8 cellular contexts compared by ENCODE assay signal in the genomic region with DNA sequence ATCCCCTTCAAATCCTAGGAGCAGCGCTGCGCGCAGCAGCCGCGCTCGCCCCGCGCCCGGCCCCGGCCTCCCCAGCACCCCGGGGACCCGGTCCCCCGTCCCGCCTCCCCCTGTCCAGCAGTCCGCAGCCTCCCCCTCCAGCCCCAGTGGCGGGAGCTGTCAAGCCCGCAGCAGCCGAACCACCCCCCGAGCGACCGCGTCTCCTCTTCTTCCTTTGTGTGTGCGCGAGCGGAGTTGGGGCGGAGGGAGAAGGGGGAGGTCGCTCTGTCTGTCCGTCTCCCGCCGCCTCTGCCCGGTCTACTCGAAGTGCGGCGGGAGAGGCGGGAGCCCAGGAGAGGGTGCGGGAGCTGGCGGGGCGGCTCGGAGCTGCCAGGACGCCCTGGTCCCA. TPM values are rescaled to one million over a fixed set of nuclear protein-coding genes. Genes with fewer than 3 reads are reported as not detected.
DNase-seq lines count a peak whose midpoint lies in the region; ATAC-seq and TF ChIP-seq lines count a peak whose summit lies in the region.

No MANE protein-coding gene starts in this region.

- peaks cover 0 to 3% (median 0%) of the 10 kb centered on the region in 8 donors for H3K9me3 Mint-ChIP-seq in CD4-positive, alpha-beta memory T cell

- H3K4me1 ChIP-seq in CD4-positive, alpha-beta memory T cell (ENCODE audit: insufficient read depth, low read length): peaks cover 16% of the 10 kb centered on the region
- H3K4me1 ChIP-seq in mammary epithelial cell (ENCODE audit: insufficient read depth, low read length) (peaks cover 10% of the 10 kb centered on the region), liver (ENCODE audit: control insufficient read depth in 4 of 4, insufficient read depth in 4 of 4, low read length in 3 of 4) (peaks cover 2 to 64% (median 44%) of the 10 kb centered on the region in 4 donors), thoracic aorta (ENCODE audit: control insufficient read depth in 1 of 2, low read depth in 2 of 2) (peaks cover 0 to 6% of the 10 kb centered on the region in 2 donors)

- POLR2A ChIA-PET in CD4-positive, alpha-beta memory T cell (lab: Charles Lee; ENCODE audit: partially characterized antibody): no interaction called here

- in situ Hi-C loops in mammary epithelial cell (cut with MboI; ENCODE audit: low sequenced_read_pairs in 2 of 2): no loop called here

- H3K9ac ChIP-seq in mammary epithelial cell (ENCODE audit: insufficient read depth, low read length) (no peak overlapping the region), liver (ENCODE audit: low read depth in 1 of 2, low read length in 2 of 2) (peak overlapping the region in 1 of 2 donors; percentile 55)

- peak overlapping the region in 6 of 8 donors; percentile 36 to 87 (median 72) for H3K4me3 Mint-ChIP-seq in CD4-positive, alpha-beta memory T cell

- peak overlapping the region in 1 of 2 donors; percentile 54 for H3K4me3 ChIP-seq in CD4-positive, alpha-beta memory T cell (ENCODE audit: low read length in 2 of 2)
- peak overlapping the region; percentile 66 for H3K4me3 ChIP-seq in Jurkat, Clone E6-1 (ENCODE audit: low read length)
- H3K4me3 ChIP-seq in mammary epithelial cell (replicated peaks in 1 of 3; ENCODE audit: insufficient read depth in 1 of 3, low read depth in 2 of 3, low read length in 3 of 3) (peak overlapping the region; percentile 59 to 66 (median 66)), liver (ENCODE audit: low read depth in 1 of 3, low read length in 3 of 3) (peak overlapping the region; percentile 64 to 78 (median 77)), thoracic aorta (peak overlapping the region; percentile 79)

- no peak for ATAC-seq in thoracic aorta (ENCODE audit: insufficient number of reproducible peaks, low FRiP score, low read depth)
- ATAC-seq in GM19023 (IDR thresholded peaks at IDR 0.05; ENCODE audit: unreplicated experiment): no peak
- ATAC-seq in GM21381 (IDR thresholded peaks at IDR 0.05; ENCODE audit: unreplicated experiment): no peak
- no peak for ATAC-seq in GM21526 (IDR thresholded peaks at IDR 0.05; ENCODE audit: low FRiP score, unreplicated experiment)

- DNase-seq in CD4-positive, alpha-beta memory T cell: no peak
- DNase-seq in Jurkat, Clone E6-1 (ENCODE audit: low read depth, low spot score): no peak
- DNase-seq in mammary epithelial cell: no peak
- no peak for DNase-seq in thoracic aorta (ENCODE audit: low spot score)

- intact Hi-C loops in CD4-positive, alpha-beta memory T cell (cut with micrococcal nuclease): loop anchor here (2.0 kb wide), 1 partner anchor 143 kb away; no protein-coding TSS in a partner anchor
- intact Hi-C loops in mammary epithelial cell (cut with micrococcal nuclease): loop anchor here (1.0 to 5.0 kb wide), 2 partner anchors 150 to 198 kb away; no protein-coding TSS in a partner anchor

- H3K27me3 Mint-ChIP-seq in CD4-positive, alpha-beta memory T cell: peaks cover 11 to 19% of the 10 kb centered on the region in 2 donors

- TF ChIP-seq CTCF in mammary epithelial cell (conservative IDR thresholded peaks at IDR 0.05 in 1 of 2, IDR thresholded peaks at IDR 0.05 in 1 of 2; ENCODE audit: extremely low read depth in 1 of 2, insufficient read depth in 1 of 2, low read depth in 1 of 2, low read length in 2 of 2): no peak
- no peak for TF ChIP-seq CTCF in liver (IDR thresholded peaks at IDR 0.05; ENCODE audit: low read depth, low read length, missing input control)
- no peak for TF ChIP-seq CTCF in thoracic aorta (IDR thresholded peaks at IDR 0.05)

- WGBS in mammary epithelial cell (ENCODE audit: low coverage, missing lambda C conversion rate): no CpG with 5 or more reads among the region's 40 CpGs
- WGBS in liver: 3% methylated on average over 40 of the region's 40 CpGs

- peaks cover 0 to 4% of the 10 kb centered on the region in 2 donors for H3K36me3 Mint-ChIP-seq in CD4-positive, alpha-beta memory T cell

- peak overlapping the region in 1 of 7 donors; percentile 89 for H3K27ac Mint-ChIP-seq in CD4-positive, alpha-beta memory T cell

- H3K4me2 ChIP-seq in mammary epithelial cell (ENCODE audit: insufficient read depth, low read depth, low read length): peak overlapping the region; percentile 96

- dilution Hi-C loops in mammary epithelial cell (cut with HindIII; ENCODE audit: low sequenced_read_pairs): no loop called here

- TF ChIP-seq RAD21 in liver (IDR thresholded peaks at IDR 0.05): no peak

- no TSS peak for BruUV-seq in mammary epithelial cell (replicated peaks; lab: Mats Ljungman, UMichigan)

- peak overlapping the region; percentile 93 for H2AFZ ChIP-seq in mammary epithelial cell (ENCODE audit: low read depth, low read length)

- H3K27ac ChIP-seq in CD4-positive, alpha-beta memory T cell (ENCODE audit: low read depth, low read length): no peak overlapping the region
- H3K27ac ChIP-seq in mammary epithelial cell (ENCODE audit: insufficient read depth, low read depth, low read length): no peak overlapping the region
- peak overlapping the region; percentile 87 to 92 for H3K27ac ChIP-seq in liver (ENCODE audit: low read depth in 1 of 2, low read length in 2 of 2)
- H3K27ac ChIP-seq in thoracic aorta: no peak overlapping the region

- no peaks in the 10 kb centered on the region for H3K36me3 ChIP-seq in CD4-positive, alpha-beta memory T cell (ENCODE audit: insufficient read depth, low read length)
- H3K36me3 ChIP-seq in mammary epithelial cell (ENCODE audit: insufficient read depth, low read length) (no peaks in the 10 kb centered on the region), liver (ENCODE audit: control insufficient read depth in 4 of 4, insufficient read depth in 3 of 4, low read depth in 1 of 4, low read length in 3 of 4) (no peaks in the 10 kb centered on the region), thoracic aorta (no peaks in the 10 kb centered on the region)

- H3K27me3 ChIP-seq in CD4-positive, alpha-beta memory T cell (ENCODE audit: insufficient read depth, low read length): no peaks in the 10 kb centered on the region
- H3K27me3 ChIP-seq in mammary epithelial cell (ENCODE audit: insufficient read depth, low read length) (peaks cover 10% of the 10 kb centered on the region), liver (ENCODE audit: control insufficient read depth in 4 of 4, insufficient read depth in 4 of 4, low read length in 3 of 4) (no peaks in the 10 kb centered on the region), thoracic aorta (replicated peaks; ENCODE audit: insufficient read depth) (no peaks in the 10 kb centered on the region)

- CTCF ChIA-PET in CD4-positive, alpha-beta memory T cell (lab: Charles Lee; ENCODE audit: partially characterized antibody): no interaction called here
- CTCF ChIA-PET in mammary epithelial cell (lab: Charles Lee; ENCODE audit: low non-redundant PET): no interaction called here

- H3K9me3 ChIP-seq in CD4-positive, alpha-beta memory T cell (ENCODE audit: control insufficient read depth in 1 of 2, low read length in 2 of 2): no peaks in the 10 kb centered on the region
- H3K9me3 ChIP-seq in mammary epithelial cell (replicated peaks; ENCODE audit: insufficient read depth, low read length) (no peaks in the 10 kb centered on the region), liver (ENCODE audit: control insufficient read depth in 4 of 4, low read length in 3 of 4) (no peaks in the 10 kb centered on the region), thoracic aorta (no peaks in the 10 kb centered on the region)

- no peaks in the 10 kb centered on the region for H3K79me2 ChIP-seq in mammary epithelial cell (ENCODE audit: insufficient read depth, low read length)

- no peaks in the 10 kb centered on the region for H4K20me1 ChIP-seq in mammary epithelial cell (ENCODE audit: insufficient read depth, low read length)

- peaks cover 12 to 35% (median 21%) of the 10 kb centered on the region in 4 donors for H3K4me1 Mint-ChIP-seq in CD4-positive, alpha-beta memory T cell

TF ChIP-seq in liver, 16 proteins besides CTCF, POLR2A, EP300 and RAD21:
- TF ChIP-seq GABPA (IDR thresholded peaks at IDR 0.05 in 1 of 2, conservative IDR thresholded peaks at IDR 0.05 in 1 of 2): no peak
- no peak for TF ChIP-seq JUND (IDR thresholded peaks at IDR 0.05)

RNA-seq across cellular contexts. Expression of a gene that starts 0.4 kb away (rescaled TPM):
- total RNA-seq in CD4-positive, alpha-beta memory T cell: 1 to 10 TPM; 4.9 to 7.6 TPM
- polyA plus RNA-seq in CD4-positive, alpha-beta memory T cell: 1 to 10 TPM; 1.8 to 2.1 TPM
- polyA plus RNA-seq in Jurkat, Clone E6-1 (2012; ENCODE audit: insufficient read depth, insufficient read length): 22.3 TPM
- not detected for total RNA-seq in mammary epithelial cell
- 0.17 TPM for polyA plus RNA-seq in mammary epithelial cell
- not detected for polyA minus RNA-seq in mammary epithelial cell
- 10 to 100 TPM; 10.2 to 25.4 TPM for total RNA-seq in liver
- polyA plus RNA-seq in liver: 10 to 100 TPM in 1 of 2 donors, 1 to 10 TPM in 1; 8.3 to 25.4 TPM
- 10 to 100 TPM; 22.6 to 44.7 TPM for total RNA-seq in thoracic aorta

RNA-seq across cellular contexts. Expression of a gene that starts 47.9 kb away (rescaled TPM):
- total RNA-seq in CD4-positive, alpha-beta memory T cell: 1 to 10 TPM; 1.3 to 1.6 TPM
- polyA plus RNA-seq in CD4-positive, alpha-beta memory T cell: under 1 TPM in 1 of 2 donors, not detected in 1; 0.61 TPM
- 40.4 TPM for polyA plus RNA-seq in Jurkat, Clone E6-1 (2012; ENCODE audit: insufficient read depth, insufficient read length)
- not detected for total RNA-seq in mammary epithelial cell
- 0.57 TPM for polyA plus RNA-seq in mammary epithelial cell
- not detected for polyA minus RNA-seq in mammary epithelial cell
- total RNA-seq in liver: 10 to 100 TPM; 12.0 to 39.0 TPM
- polyA plus RNA-seq in liver: 10 to 100 TPM in 1 of 2 donors, 1 to 10 TPM in 1; 6.0 to 13.7 TPM
- 10 to 100 TPM; 21.0 to 22.9 TPM for total RNA-seq in thoracic aorta

Comparison
In these comparisons a context has a peak if more than half of its experiments do, and no peak if none do; other contexts are left out.
1. H3K27ac ChIP-seq: peak in liver (2 of 2); none in CD4-positive, alpha-beta memory T cell (single experiment), mammary epithelial cell (single experiment) and thoracic aorta (0 of 2).
2. RNA of a gene that starts 0.4 kb away (total RNA-seq): 22.6 to 44.7 TPM in thoracic aorta, 10.2 to 25.4 TPM in liver and 4.9 to 7.6 TPM in CD4-positive, alpha-beta memory T cell; not detected in mammary epithelial cell; every median in the first group is over 4 times any median in the second.
3. RNA of a gene that starts 47.9 kb away (total RNA-seq): 12.0 to 39.0 TPM in liver and 21.0 to 22.9 TPM in thoracic aorta; 1.3 to 1.6 TPM in CD4-positive, alpha-beta memory T cell and not detected in mammary epithelial cell; every median in the first group is over 4 times any median in the second.